Comparison of ENCODE assay signal across 8 cellular contexts in genomic region chr1:23553206-23553895, GRCh38. TPM values are rescaled to one million over a fixed set of nuclear protein-coding genes. Genes with fewer than 3 reads are reported as not detected.
DNase-seq lines count a peak whose midpoint lies in the region; ATAC-seq and TF ChIP-seq lines count a peak whose summit lies in the region.

No MANE protein-coding gene starts in this region.

- H3K9me3 ChIP-seq in SK-N-SH (no peaks in the 10 kb centered on the region), WERI-Rb-1 (ENCODE audit: severe bottlenecking) (no peaks in the 10 kb centered on the region), iPS-18c (ENCODE audit: control insufficient read depth, insufficient read depth, low read length) (no peaks in the 10 kb centered on the region), stomach (no peaks in the 10 kb centered on the region)

- no peaks in the 10 kb centered on the region for H3K9me2 ChIP-seq in SK-N-SH

- no peak overlapping the region for H3K4me3 ChIP-seq in SK-N-SH (ENCODE audit: low read depth in 2 of 2, low read length in 1 of 2)
- H3K4me3 ChIP-seq in WERI-Rb-1 (ENCODE audit: low read depth, low read length), result peak overlapping the region; percentile 51; the same call in 1 of the 2 replicates
- peak overlapping the region; percentile 61; the same call in 1 of the 2 replicates for H3K4me3 ChIP-seq in iPS-18c (ENCODE audit: insufficient read depth, low read depth, low read length)
- no peak overlapping the region for H3K4me3 ChIP-seq in stomach

- no peak for TF ChIP-seq EP300 in SK-N-SH (IDR thresholded peaks at IDR 0.05; ENCODE audit: borderline replicate concordance in 1 of 2, low read depth in 1 of 2, low read length in 1 of 2)
- TF ChIP-seq EP300 in stomach (IDR thresholded peaks at IDR 0.05), result no peak

- H3K36me3 ChIP-seq in SK-N-SH (replicated peaks in 1 of 2; ENCODE audit: control insufficient read depth in 1 of 2, insufficient read depth in 2 of 2, low read length in 1 of 2), result peaks cover 2 to 17% of the 10 kb centered on the region in 2 experiments
- peaks cover 26% of the 10 kb centered on the region for H3K36me3 ChIP-seq in WERI-Rb-1
- H3K36me3 ChIP-seq in stomach, result peaks cover 0 to 8% (median 2%) of the 10 kb centered on the region in 4 donors

- intact Hi-C loops in stomach (cut with DNase I; ENCODE audit: low total_unique reads), result no loop called here

- H3K9ac ChIP-seq in SK-N-SH, result 0 out of 2 replicates have a peak overlapping the region, but pooled peaks have one; percentile 79

- no peak for TF ChIP-seq POLR2A in stomach (IDR thresholded peaks at IDR 0.05)

- no peak for TF ChIP-seq RAD21 in SK-N-SH (IDR thresholded peaks at IDR 0.05; ENCODE audit: low read length)

- H2AFZ ChIP-seq in SK-N-SH (ENCODE audit: low read depth), result no peak overlapping the region

- H4K20me1 ChIP-seq in SK-N-SH (ENCODE audit: insufficient read depth), result peaks cover 21% of the 10 kb centered on the region

- DNase-seq in SK-N-SH (no peak), WERI-Rb-1 (no peak), stomach (no peak), GM20000 (ENCODE audit: low spot score) (no peak)
- no peak for DNase-seq in activated effector memory CD4-positive, alpha-beta T cell treated with Interleukin-2 at 50 U/mL for 16 hours
- DNase-seq in central memory CD4-positive, alpha-beta T cell, result no peak

- H3K4me1 ChIP-seq in SK-N-SH (ENCODE audit: control insufficient read depth in 1 of 2, insufficient read depth in 2 of 2, low read depth in 1 of 2, low read length in 1 of 2) (peaks cover 33 to 67% of the 10 kb centered on the region in 2 experiments), stomach (peaks cover 25 to 61% (median 51%) of the 10 kb centered on the region in 4 donors)

- WGBS in SK-N-SH (ENCODE audit: low lambda C conversion rate), result 76% methylated on average over 11 of the region's 11 CpGs
- 84 to 91% (median 89%) methylated on average over 11 of the region's 11 CpGs for WGBS in stomach, 5 donors

- 0 out of 2 replicates have a peak overlapping the region, but pooled peaks have one; percentile 74 for H3K4me2 ChIP-seq in SK-N-SH

- peaks cover 37% of the 10 kb centered on the region for H3F3A ChIP-seq in SK-N-SH (replicated peaks; ENCODE audit: insufficient read depth)

- TF ChIP-seq CTCF in SK-N-SH (IDR thresholded peaks at IDR 0.05) (no peak), WERI-Rb-1 (IDR thresholded peaks at IDR 0.05; ENCODE audit: low read depth, low read length) (no peak), stomach (IDR thresholded peaks at IDR 0.05) (no peak), GM20000 (IDR thresholded peaks at IDR 0.05; ENCODE audit: extremely low read depth, missing control alignments) (no peak)

- CTCF ChIA-PET in SK-N-SH (lab: Yijun Ruan, JAX), result interaction anchor here (0.9 to 18.2 kb wide), 8 partner anchors 9 to 348 kb away, joined by 3 to 708 read pairs (median 10); partner anchors contain the start of gene RPL11

- peak overlapping the region; percentile 95 to 100 for H3K27ac ChIP-seq in SK-N-SH (ENCODE audit: low read depth in 2 of 2, low read length in 1 of 2)
- H3K27ac ChIP-seq in WERI-Rb-1, result peak overlapping the region; percentile 100
- H3K27ac ChIP-seq in stomach, result peak overlapping the region; percentile 94 to 97 (median 97)

- H3K79me2 ChIP-seq in SK-N-SH (ENCODE audit: insufficient read depth), result peaks cover 18% of the 10 kb centered on the region

- POLR2A ChIA-PET in SK-N-SH (lab: Yijun Ruan, JAX), result interaction anchor here (1.1 to 1.8 kb wide), 2 partner anchors 8 to 84 kb away, joined by 3 to 6 read pairs; no protein-coding TSS in a partner anchor

- H3K27me3 ChIP-seq in SK-N-SH (ENCODE audit: insufficient read depth) (no peaks in the 10 kb centered on the region), WERI-Rb-1 (ENCODE audit: insufficient read depth, low read depth, severe bottlenecking) (no peaks in the 10 kb centered on the region), stomach (no peaks in the 10 kb centered on the region)

- ATAC-seq in SK-N-SH treated with all-trans-retinoic acid at 6 μM for 48 hours, result no peak

TF ChIP-seq in SK-N-SH, 30 proteins besides CTCF, POLR2A, EP300 and RAD21:
- TF ChIP-seq TCF12 (IDR thresholded peaks at IDR 0.05) (peak; percentile 52), ELF1 (IDR thresholded peaks at IDR 0.05) (no peak), RFX5 (IDR thresholded peaks at IDR 0.05; ENCODE audit: low read length) (no peak), TEAD4 (IDR thresholded peaks at IDR 0.05; ENCODE audit: borderline replicate concordance, insufficient read depth) (no peak), PBX3 (IDR thresholded peaks at IDR 0.05) (no peak)

TF ChIP-seq in SK-N-SH treated with all-trans-retinoic acid at 6 μM for 48 hours, 23 proteins besides CTCF, POLR2A, EP300 and RAD21 (continues in another document):
- no peak for TF ChIP-seq OSR1 (CRISPR knock-in tag; IDR thresholded peaks at IDR 0.05)
- no peak for TF ChIP-seq ZNF8 (CRISPR knock-in tag; IDR thresholded peaks at IDR 0.05)
- TF ChIP-seq TSHZ2 (CRISPR knock-in tag; IDR thresholded peaks at IDR 0.05), result no peak
- TF ChIP-seq PPARA (CRISPR knock-in tag; IDR thresholded peaks at IDR 0.05; ENCODE audit: borderline replicate concordance), result no peak
- no peak for TF ChIP-seq ZFP30 (CRISPR knock-in tag; IDR thresholded peaks at IDR 0.05)
- no peak for TF ChIP-seq CREB5 (CRISPR knock-in tag; IDR thresholded peaks at IDR 0.05; ENCODE audit: low read depth)
- TF ChIP-seq RARB (CRISPR knock-in tag; IDR thresholded peaks at IDR 0.05), result no peak
- no peak for TF ChIP-seq ZC3H10 (CRISPR knock-in tag; IDR thresholded peaks at IDR 0.05)
- no peak for TF ChIP-seq CSRNP3 (CRISPR knock-in tag; IDR thresholded peaks at IDR 0.05)
- TF ChIP-seq ESRRG (CRISPR knock-in tag; IDR thresholded peaks at IDR 0.05), result no peak
- no peak for TF ChIP-seq ZNF70 (CRISPR knock-in tag; IDR thresholded peaks at IDR 0.05)

RNA-seq across cellular contexts. Expression of gene ID3, which starts 6.0 kb away (rescaled TPM):
- polyA plus RNA-seq in SK-N-SH (2012; rRNA removed), result 394 and 504 TPM in 2 replicates
- polyA plus RNA-seq in SK-N-SH (2012; cell fraction: cytosol; rRNA removed), result 247 and 268 TPM in 2 replicates
- 1,333 and 1,662 TPM in 2 replicates for polyA plus RNA-seq in SK-N-SH (2012; cell fraction: nucleus; rRNA removed)
- total RNA-seq in stomach, result 1,000 to 10,000 TPM in 1 of 5 donors, 100 to 1,000 TPM in 3, 10 to 100 TPM in 1; 90.6 to 1,101 (median 120) TPM
- 100 to 1,000 TPM in 2 of 3 donors, 10 to 100 TPM in 1; 79.4 to 226 (median 139) TPM for polyA plus RNA-seq in stomach

RNA-seq across cellular contexts. Expression of gene E2F2, which starts 22.3 kb away (rescaled TPM):
- polyA plus RNA-seq in SK-N-SH (2012; rRNA removed) (0.43 and 0.44 TPM in 2 replicates), stomach (1 to 10 TPM in 1 of 3 donors, under 1 TPM in 2; 0.61 to 3.2 (median 0.87) TPM)
- 0.30 and 0.47 TPM in 2 replicates for polyA plus RNA-seq in SK-N-SH (2012; cell fraction: cytosol; rRNA removed)
- polyA plus RNA-seq in SK-N-SH (2012; cell fraction: nucleus; rRNA removed), result 1.1 and 1.7 TPM in 2 replicates
- total RNA-seq in stomach, result 10 to 100 TPM in 1 of 5 donors, 1 to 10 TPM in 3, under 1 TPM in 1; 0.58 to 27.8 (median 3.5) TPM

Comparison
In these comparisons a context has a peak if more than half of its experiments do, and no peak if none do; other contexts are left out.
1. H3K4me3 ChIP-seq: peak in WERI-Rb-1 (single experiment) and iPS-18c (single experiment); none in SK-N-SH (0 of 2) and stomach (0 of 4).
2. Peak in every context shown above with its lines, with median percentiles within 50 percentile points of each other: H3K27ac ChIP-seq.